In genomic region chr6:158322724-158323560, GRCh38 we compare ENCODE assay signal across 1 cellular context.
A peak's percentile ranks its signal among the peaks of the same experiment; 100 is the strongest.
TF ChIP-seq lines count a peak whose summit lies in the region.

No MANE protein-coding gene starts in this region.

TF ChIP-seq in K562, 482 proteins besides CTCF, POLR2A, EP300 and RAD21 (continued from another document and continues in another):
- no peak for TF ChIP-seq PKNOX1 (IDR thresholded peaks at IDR 0.05)
- TF ChIP-seq, protein P1, sequence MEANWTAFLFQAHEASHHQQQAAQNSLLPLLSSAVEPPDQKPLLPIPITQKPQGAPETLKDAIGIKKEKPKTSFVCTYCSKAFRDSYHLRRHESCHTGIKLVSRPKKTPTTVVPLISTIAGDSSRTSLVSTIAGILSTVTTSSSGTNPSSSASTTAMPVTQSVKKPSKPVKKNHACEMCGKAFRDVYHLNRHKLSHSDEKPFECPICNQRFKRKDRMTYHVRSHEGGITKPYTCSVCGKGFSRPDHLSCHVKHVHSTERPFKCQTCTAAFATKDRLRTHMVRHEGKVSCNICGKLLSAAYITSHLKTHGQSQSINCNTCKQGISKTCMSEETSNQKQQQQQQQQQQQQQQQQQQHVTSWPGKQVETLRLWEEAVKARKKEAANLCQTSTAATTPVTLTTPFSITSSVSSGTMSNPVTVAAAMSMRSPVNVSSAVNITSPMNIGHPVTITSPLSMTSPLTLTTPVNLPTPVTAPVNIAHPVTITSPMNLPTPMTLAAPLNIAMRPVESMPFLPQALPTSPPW (CRISPR knock-in tag; IDR thresholded peaks at IDR 0.05): no peak
- TF ChIP-seq HMG20B (CRISPR knock-in tag; IDR thresholded peaks at IDR 0.05): no peak
- no peak for TF ChIP-seq POLR3A (IDR thresholded peaks at IDR 0.05; ENCODE audit: borderline replicate concordance, extremely low read depth, insufficient read depth, insufficient read length)
- no peak for TF ChIP-seq ELF2 (CRISPR knock-in tag; IDR thresholded peaks at IDR 0.05)
- no peak for TF ChIP-seq ZNF408 (CRISPR knock-in tag; IDR thresholded peaks at IDR 0.05; ENCODE audit: low read depth)
- TF ChIP-seq, protein P2, sequence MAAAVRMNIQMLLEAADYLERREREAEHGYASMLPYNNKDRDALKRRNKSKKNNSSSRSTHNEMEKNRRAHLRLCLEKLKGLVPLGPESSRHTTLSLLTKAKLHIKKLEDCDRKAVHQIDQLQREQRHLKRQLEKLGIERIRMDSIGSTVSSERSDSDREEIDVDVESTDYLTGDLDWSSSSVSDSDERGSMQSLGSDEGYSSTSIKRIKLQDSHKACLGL (CRISPR knock-in tag; IDR thresholded peaks at IDR 0.05; ENCODE audit: borderline replicate concordance, poor library complexity, severe bottlenecking): no peak
- TF ChIP-seq MGA (IDR thresholded peaks at IDR 0.05): no peak
- TF ChIP-seq RAD51 (IDR thresholded peaks at IDR 0.05; ENCODE audit: borderline replicate concordance, low read depth): no peak
- TF ChIP-seq GATAD2A (IDR thresholded peaks at IDR 0.05): no peak
- TF ChIP-seq RBM25 (IDR thresholded peaks at IDR 0.05; ENCODE audit: low read depth, low read length, severe bottlenecking): no peak
- no peak for TF ChIP-seq CREB3L1 (IDR thresholded peaks at IDR 0.05; ENCODE audit: borderline replicate concordance, low read depth)
- TF ChIP-seq HSF4 (CRISPR knock-in tag; IDR thresholded peaks at IDR 0.05; ENCODE audit: borderline replicate concordance): no peak
- no peak for TF ChIP-seq TFE3 (CRISPR knock-in tag; IDR thresholded peaks at IDR 0.05)
- TF ChIP-seq MYBL2 (IDR thresholded peaks at IDR 0.05; ENCODE audit: low read depth): no peak
- no peak for TF ChIP-seq MYBL2 (CRISPR knock-in tag; IDR thresholded peaks at IDR 0.05; ENCODE audit: borderline replicate concordance)
- TF ChIP-seq, protein P3, sequence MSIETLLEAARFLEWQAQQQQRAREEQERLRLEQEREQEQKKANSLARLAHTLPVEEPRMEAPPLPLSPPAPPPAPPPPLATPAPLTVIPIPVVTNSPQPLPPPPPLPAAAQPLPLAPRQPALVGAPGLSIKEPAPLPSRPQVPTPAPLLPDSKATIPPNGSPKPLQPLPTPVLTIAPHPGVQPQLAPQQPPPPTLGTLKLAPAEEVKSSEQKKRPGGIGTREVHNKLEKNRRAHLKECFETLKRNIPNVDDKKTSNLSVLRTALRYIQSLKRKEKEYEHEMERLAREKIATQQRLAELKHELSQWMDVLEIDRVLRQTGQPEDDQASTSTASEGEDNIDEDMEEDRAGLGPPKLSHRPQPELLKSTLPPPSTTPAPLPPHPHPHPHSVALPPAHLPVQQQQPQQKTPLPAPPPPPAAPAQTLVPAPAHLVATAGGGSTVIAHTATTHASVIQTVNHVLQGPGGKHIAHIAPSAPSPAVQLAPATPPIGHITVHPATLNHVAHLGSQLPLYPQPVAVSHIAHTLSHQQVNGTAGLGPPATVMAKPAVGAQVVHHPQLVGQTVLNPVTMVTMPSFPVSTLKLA (conservative IDR thresholded peaks at IDR 0.05): no peak; a peak in 1 of 4 replicates
- TF ChIP-seq, protein P4, sequence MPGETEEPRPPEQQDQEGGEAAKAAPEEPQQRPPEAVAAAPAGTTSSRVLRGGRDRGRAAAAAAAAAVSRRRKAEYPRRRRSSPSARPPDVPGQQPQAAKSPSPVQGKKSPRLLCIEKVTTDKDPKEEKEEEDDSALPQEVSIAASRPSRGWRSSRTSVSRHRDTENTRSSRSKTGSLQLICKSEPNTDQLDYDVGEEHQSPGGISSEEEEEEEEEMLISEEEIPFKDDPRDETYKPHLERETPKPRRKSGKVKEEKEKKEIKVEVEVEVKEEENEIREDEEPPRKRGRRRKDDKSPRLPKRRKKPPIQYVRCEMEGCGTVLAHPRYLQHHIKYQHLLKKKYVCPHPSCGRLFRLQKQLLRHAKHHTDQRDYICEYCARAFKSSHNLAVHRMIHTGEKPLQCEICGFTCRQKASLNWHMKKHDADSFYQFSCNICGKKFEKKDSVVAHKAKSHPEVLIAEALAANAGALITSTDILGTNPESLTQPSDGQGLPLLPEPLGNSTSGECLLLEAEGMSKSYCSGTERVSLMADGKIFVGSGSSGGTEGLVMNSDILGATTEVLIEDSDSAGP (CRISPR knock-in tag; IDR thresholded peaks at IDR 0.05): no peak
- no peak for TF ChIP-seq NFIC (IDR thresholded peaks at IDR 0.05)
- TF ChIP-seq JUND (IDR thresholded peaks at IDR 0.05; ENCODE audit: borderline replicate concordance, low read depth, low read length): no peak
- TF ChIP-seq JUND (tag; IDR thresholded peaks at IDR 0.05; ENCODE audit: borderline replicate concordance, low read depth, low read length): peak; percentile 39; the same call in 1 of the 3 replicates
- no peak for TF ChIP-seq PRMT5 (CRISPR knock-in tag; IDR thresholded peaks at IDR 0.05)
- TF ChIP-seq HMBOX1 (IDR thresholded peaks at IDR 0.05): no peak
- 0 out of 2 replicates have a peak, but pooled peaks have one; percentile 8 for TF ChIP-seq ZNF224 (CRISPR knock-in tag; IDR thresholded peaks at IDR 0.05)
- TF ChIP-seq JUNB (CRISPR knock-in tag; conservative IDR thresholded peaks at IDR 0.05): no peak
- no peak for TF ChIP-seq ZBTB12 (CRISPR knock-in tag; IDR thresholded peaks at IDR 0.05)
- no peak for TF ChIP-seq ZNF79 (CRISPR knock-in tag; IDR thresholded peaks at IDR 0.05; ENCODE audit: low read depth)
- TF ChIP-seq SIN3A (IDR thresholded peaks at IDR 0.05; ENCODE audit: borderline replicate concordance in 2 of 2, control insufficient read depth in 1 of 2, low read depth in 2 of 2, low read length in 2 of 2): no peak
- no peak for TF ChIP-seq ZNF121 (CRISPR knock-in tag; conservative IDR thresholded peaks at IDR 0.05)
